In genomic region chr2:105518897-105519296, GRCh38 we compare ENCODE assay signal across 20 cellular contexts.
DNase-seq lines count a peak whose midpoint lies in the region; ATAC-seq and TF ChIP-seq lines count a peak whose summit lies in the region.
"Had no signal": no experiment of that assay in that cellular context is flagged by ENCODE, and none has a peak within 500 bp of the region (broad histone marks: within the 10 kb centered on the region; RNA-seq: fewer than 3 reads in every experiment).

No MANE protein-coding gene starts in this region.

- H3K9me2 ChIP-seq in Loucy (replicated peaks; ENCODE audit: low read depth, low read length) = no peaks in the 10 kb centered on the region

- 81% methylated on average over 6 of the region's 6 CpGs for WGBS in smooth muscle cell (ENCODE audit: low lambda C conversion rate)

- H3F3A ChIP-seq in Loucy (ENCODE audit: low read depth) (no peaks in the 10 kb centered on the region), smooth muscle cell (ENCODE audit: low read depth) (no peaks in the 10 kb centered on the region)

- no peak overlapping the region for H3K4me3 ChIP-seq in Loucy (ENCODE audit: low read length, poor library complexity, severe bottlenecking)
- H3K4me3 ChIP-seq in choroid plexus epithelial cell (ENCODE audit: low read depth, low read length) = no peak overlapping the region
- H3K4me3 ChIP-seq in naive thymus-derived CD4-positive, alpha-beta T cell (ENCODE audit: low read length) = no peak overlapping the region
- H3K4me3 ChIP-seq in smooth muscle cell = no peak overlapping the region
- H3K4me3 ChIP-seq: ascending aorta, gastroesophageal sphincter, SJSA1, vagina had no signal

- H3K27ac Mint-ChIP-seq in naive thymus-derived CD4-positive, alpha-beta T cell = no peak overlapping the region
- H3K27ac Mint-ChIP-seq: naive B cell; stimulated activated naive B cell treated with anti-CD40 and anti-IgM and Interleukin-4, amounts not matched to agents 10 μg/mL and 1 μg/mL and 100 μg/mL, for 72 hours had no signal

- CTCF ChIA-PET in naive thymus-derived CD4-positive, alpha-beta T cell (lab: Charles Lee) = interaction anchor here (0.9 to 4.8 kb wide), 2 partner anchors 75 to 151 kb away, joined by 3 to 52 read pairs; no protein-coding TSS in a partner anchor

- H3K79me2 ChIP-seq in Loucy (ENCODE audit: insufficient read depth, low read length) (no peaks in the 10 kb centered on the region), smooth muscle cell (ENCODE audit: low read depth) (no peaks in the 10 kb centered on the region)

- H4K20me1 ChIP-seq in Loucy (ENCODE audit: insufficient read depth, low read length, poor library complexity, severe bottlenecking) (no peaks in the 10 kb centered on the region), smooth muscle cell (ENCODE audit: low read depth) (no peaks in the 10 kb centered on the region)

- DNase-seq in choroid plexus epithelial cell (ENCODE audit: low read depth) = peak; percentile 40
- no peak for DNase-seq in naive thymus-derived CD4-positive, alpha-beta T cell
- DNase-seq in stimulated activated CD4-positive, alpha-beta T cell treated with anti-CD3 and anti-CD28 coated beads, Interleukin-4, amount 100 ng/mL, for 24 hours = no peak
- DNase-seq in smooth muscle cell (lab: John Stamatoyannopoulos, UW; ENCODE audit: unreplicated experiment) = no peak
- DNase-seq: activated CD8-positive, alpha-beta memory T cell treated with anti-CD3 and anti-CD28 coated beads for 24 hours; activated effector memory CD4-positive, alpha-beta T cell treated with Interleukin-2 at 50 U/mL for 16 hours; CD4-positive, alpha-beta memory T cell; kidney glomerular epithelial cell; naive B cell; NCI-H187; stimulated activated CD4-positive, alpha-beta T cell treated with anti-CD3 and anti-CD28 coated beads, Interleukin-4, amount 100 ng/mL, for 4 hours; stimulated activated naive B cell treated with anti-CD40 and anti-IgM and Interleukin-4, amounts not matched to agents 10 μg/mL and 1 μg/mL and 100 μg/mL, for 72 hours had no signal

- no peaks in the 10 kb centered on the region for H3K4me1 Mint-ChIP-seq in naive thymus-derived CD4-positive, alpha-beta T cell
- H3K4me1 Mint-ChIP-seq: CD4-positive, alpha-beta memory T cell; stimulated activated naive B cell treated with anti-CD40 and anti-IgM and Interleukin-4, amounts not matched to agents 10 μg/mL and 1 μg/mL and 100 μg/mL, for 72 hours had no signal

- peak overlapping the region; percentile 47 for H3K9ac ChIP-seq in Loucy (ENCODE audit: low read depth, low read length, poor library complexity, severe bottlenecking)
- no peak overlapping the region for H3K9ac ChIP-seq in smooth muscle cell (ENCODE audit: low read depth)
- H3K9ac ChIP-seq: KMS-11 had no signal

- intact Hi-C loops in naive thymus-derived CD4-positive, alpha-beta T cell (cut with micrococcal nuclease) = no loop called here

- H3K9me3 ChIP-seq in Loucy (ENCODE audit: insufficient read depth, low read depth, low read length) (no peaks in the 10 kb centered on the region), smooth muscle cell (replicated peaks; ENCODE audit: low read depth) (no peaks in the 10 kb centered on the region)
- no peaks in the 10 kb centered on the region for H3K9me3 ChIP-seq in naive thymus-derived CD4-positive, alpha-beta T cell (ENCODE audit: control insufficient read depth in 2 of 3, low read length in 3 of 3)
- H3K9me3 ChIP-seq: ascending aorta, gastroesophageal sphincter, SJSA1, vagina had no signal

- no peaks in the 10 kb centered on the region for H3K36me3 Mint-ChIP-seq in naive thymus-derived CD4-positive, alpha-beta T cell
- H3K36me3 Mint-ChIP-seq: CD4-positive, alpha-beta memory T cell; naive B cell; stimulated activated naive B cell treated with anti-CD40 and anti-IgM and Interleukin-4, amounts not matched to agents 10 μg/mL and 1 μg/mL and 100 μg/mL, for 72 hours had no signal

- peaks cover 0 to 12% (median 8%) of the 10 kb centered on the region in 5 donors for H3K27me3 Mint-ChIP-seq in naive thymus-derived CD4-positive, alpha-beta T cell

- no peak overlapping the region for H3K27ac ChIP-seq in naive thymus-derived CD4-positive, alpha-beta T cell (ENCODE audit: low read depth, low read length)
- H3K27ac ChIP-seq in smooth muscle cell (ENCODE audit: low read depth) = no peak overlapping the region
- H3K27ac ChIP-seq: ascending aorta, KMS-11, SJSA1, vagina had no signal

- H3K4me2 ChIP-seq in Loucy (ENCODE audit: low read depth, low read length, poor library complexity, severe bottlenecking) = no peak overlapping the region
- no peak overlapping the region for H3K4me2 ChIP-seq in smooth muscle cell
- H3K4me2 ChIP-seq: KMS-11 had no signal

- POLR2A ChIA-PET in naive thymus-derived CD4-positive, alpha-beta T cell (lab: Charles Lee) = no interaction called here

- peaks cover 0 to 2% (median 0%) of the 10 kb centered on the region in 11 donors for H3K9me3 Mint-ChIP-seq in naive thymus-derived CD4-positive, alpha-beta T cell
- H3K9me3 Mint-ChIP-seq: CD4-positive, alpha-beta memory T cell; stimulated activated naive B cell treated with anti-CD40 and anti-IgM and Interleukin-4, amounts not matched to agents 10 μg/mL and 1 μg/mL and 100 μg/mL, for 72 hours had no signal

- H3K4me3 Mint-ChIP-seq in naive thymus-derived CD4-positive, alpha-beta T cell = no peak overlapping the region
- H3K4me3 Mint-ChIP-seq: CD4-positive, alpha-beta memory T cell; naive B cell; stimulated activated naive B cell treated with anti-CD40 and anti-IgM and Interleukin-4, amounts not matched to agents 10 μg/mL and 1 μg/mL and 100 μg/mL, for 72 hours had no signal

- H2AFZ ChIP-seq in Loucy (ENCODE audit: low read length) (no peak overlapping the region), smooth muscle cell (ENCODE audit: low read depth) (no peak overlapping the region)

- H3K27me3 ChIP-seq in Loucy (ENCODE audit: insufficient read depth, low read length, poor library complexity, severe bottlenecking) = no peaks in the 10 kb centered on the region
- no peaks in the 10 kb centered on the region for H3K27me3 ChIP-seq in naive thymus-derived CD4-positive, alpha-beta T cell (ENCODE audit: control insufficient read depth in 2 of 2, insufficient read depth in 2 of 2, low read length in 2 of 2)
- no peaks in the 10 kb centered on the region for H3K27me3 ChIP-seq in smooth muscle cell (ENCODE audit: low read depth)
- H3K27me3 ChIP-seq: ascending aorta, gastroesophageal sphincter, SJSA1, vagina had no signal

- peak; percentile 36 for ATAC-seq in GM18867 (IDR thresholded peaks at IDR 0.05; ENCODE audit: unreplicated experiment)
- ATAC-seq in naive thymus-derived CD4-positive, alpha-beta T cell = peak; percentile 14
- no peak for ATAC-seq in GM19023 (IDR thresholded peaks at IDR 0.05; ENCODE audit: unreplicated experiment)
- ATAC-seq: gastroesophageal sphincter; stimulated activated naive B cell treated with anti-CD40 and anti-IgM and Interleukin-4, amounts not matched to agents 10 μg/mL and 1 μg/mL and 100 μg/mL, for 72 hours had no signal

- H3K36me3 ChIP-seq in Loucy (ENCODE audit: insufficient read depth, low read length) (no peaks in the 10 kb centered on the region), smooth muscle cell (ENCODE audit: low read depth) (no peaks in the 10 kb centered on the region)
- H3K36me3 ChIP-seq in naive thymus-derived CD4-positive, alpha-beta T cell (ENCODE audit: control insufficient read depth in 2 of 3, insufficient read depth in 3 of 3, low read length in 3 of 3) = no peaks in the 10 kb centered on the region
- H3K36me3 ChIP-seq: ascending aorta, gastroesophageal sphincter, SJSA1, vagina had no signal

- peak; percentile 63 for TF ChIP-seq CTCF in Loucy (conservative IDR thresholded peaks at IDR 0.05; ENCODE audit: low read length)
- peak; percentile 30 for TF ChIP-seq CTCF in choroid plexus epithelial cell (conservative IDR thresholded peaks at IDR 0.05; ENCODE audit: low read depth, low read length)
- TF ChIP-seq CTCF in smooth muscle cell (IDR thresholded peaks at IDR 0.05; ENCODE audit: borderline replicate concordance, insufficient read depth, poor library complexity, severe bottlenecking) = no peak

- H3K4me1 ChIP-seq in Loucy (ENCODE audit: insufficient read depth, low read length, poor library complexity, severe bottlenecking) (peaks cover 37% of the 10 kb centered on the region), smooth muscle cell (ENCODE audit: low read depth) (no peaks in the 10 kb centered on the region)
- no peaks in the 10 kb centered on the region for H3K4me1 ChIP-seq in naive thymus-derived CD4-positive, alpha-beta T cell (ENCODE audit: control insufficient read depth in 2 of 2, insufficient read depth in 2 of 2, low read length in 2 of 2)
